Comparison of ENCODE assay signal across 1 cellular context in the genomic region with DNA sequence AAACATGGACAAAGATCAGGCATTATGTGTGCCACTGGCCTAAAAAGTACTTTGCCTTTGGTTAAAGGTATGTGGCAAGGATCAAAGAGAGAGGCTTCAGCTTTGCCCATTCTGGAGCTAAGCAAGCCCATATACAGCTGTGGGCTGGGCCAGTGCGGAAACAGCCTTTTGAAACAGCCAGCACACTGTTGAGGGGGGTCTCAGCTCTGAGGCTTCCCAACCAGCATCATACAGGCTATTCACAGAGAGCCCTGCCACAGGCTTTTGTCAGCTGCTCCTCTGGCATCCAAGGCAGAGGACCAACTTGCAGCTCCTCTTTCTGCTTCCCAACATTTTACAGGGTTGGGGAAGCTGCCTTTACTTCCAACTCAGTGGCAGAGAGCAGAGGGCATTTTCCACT.
TF ChIP-seq lines count a peak whose summit lies in the region.

No MANE protein-coding gene starts in this region.

TF ChIP-seq in GM23338, 12 proteins besides CTCF, POLR2A, EP300 and RAD21:
- TF ChIP-seq JUNB (IDR thresholded peaks at IDR 0.05; ENCODE audit: unreplicated experiment) = no peak
- TF ChIP-seq ZNF114 (CRISPR knock-in tag; IDR thresholded peaks at IDR 0.05) = no peak
- no peak for TF ChIP-seq CREB1 (CRISPR knock-in tag; IDR thresholded peaks at IDR 0.05; ENCODE audit: low read depth)
- TF ChIP-seq, protein P1, sequence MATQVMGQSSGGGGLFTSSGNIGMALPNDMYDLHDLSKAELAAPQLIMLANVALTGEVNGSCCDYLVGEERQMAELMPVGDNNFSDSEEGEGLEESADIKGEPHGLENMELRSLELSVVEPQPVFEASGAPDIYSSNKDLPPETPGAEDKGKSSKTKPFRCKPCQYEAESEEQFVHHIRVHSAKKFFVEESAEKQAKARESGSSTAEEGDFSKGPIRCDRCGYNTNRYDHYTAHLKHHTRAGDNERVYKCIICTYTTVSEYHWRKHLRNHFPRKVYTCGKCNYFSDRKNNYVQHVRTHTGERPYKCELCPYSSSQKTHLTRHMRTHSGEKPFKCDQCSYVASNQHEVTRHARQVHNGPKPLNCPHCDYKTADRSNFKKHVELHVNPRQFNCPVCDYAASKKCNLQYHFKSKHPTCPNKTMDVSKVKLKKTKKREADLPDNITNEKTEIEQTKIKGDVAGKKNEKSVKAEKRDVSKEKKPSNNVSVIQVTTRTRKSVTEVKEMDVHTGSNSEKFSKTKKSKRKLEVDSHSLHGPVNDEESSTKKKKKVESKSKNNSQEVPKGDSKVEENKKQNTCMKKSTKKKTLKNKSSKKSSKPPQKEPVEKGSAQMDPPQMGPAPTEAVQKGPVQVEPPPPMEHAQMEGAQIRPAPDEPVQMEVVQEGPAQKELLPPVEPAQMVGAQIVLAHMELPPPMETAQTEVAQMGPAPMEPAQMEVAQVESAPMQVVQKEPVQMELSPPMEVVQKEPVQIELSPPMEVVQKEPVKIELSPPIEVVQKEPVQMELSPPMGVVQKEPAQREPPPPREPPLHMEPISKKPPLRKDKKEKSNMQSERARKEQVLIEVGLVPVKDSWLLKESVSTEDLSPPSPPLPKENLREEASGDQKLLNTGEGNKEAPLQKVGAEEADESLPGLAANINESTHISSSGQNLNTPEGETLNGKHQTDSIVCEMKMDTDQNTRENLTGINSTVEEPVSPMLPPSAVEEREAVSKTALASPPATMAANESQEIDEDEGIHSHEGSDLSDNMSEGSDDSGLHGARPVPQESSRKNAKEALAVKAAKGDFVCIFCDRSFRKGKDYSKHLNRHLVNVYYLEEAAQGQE (IDR thresholded peaks at IDR 0.05; ENCODE audit: unreplicated experiment) = no peak
- TF ChIP-seq STAT1 (IDR thresholded peaks at IDR 0.05; ENCODE audit: unreplicated experiment) = no peak
- no peak for TF ChIP-seq NANOG (IDR thresholded peaks at IDR 0.05; ENCODE audit: borderline replicate concordance)
- TF ChIP-seq, protein P2, sequence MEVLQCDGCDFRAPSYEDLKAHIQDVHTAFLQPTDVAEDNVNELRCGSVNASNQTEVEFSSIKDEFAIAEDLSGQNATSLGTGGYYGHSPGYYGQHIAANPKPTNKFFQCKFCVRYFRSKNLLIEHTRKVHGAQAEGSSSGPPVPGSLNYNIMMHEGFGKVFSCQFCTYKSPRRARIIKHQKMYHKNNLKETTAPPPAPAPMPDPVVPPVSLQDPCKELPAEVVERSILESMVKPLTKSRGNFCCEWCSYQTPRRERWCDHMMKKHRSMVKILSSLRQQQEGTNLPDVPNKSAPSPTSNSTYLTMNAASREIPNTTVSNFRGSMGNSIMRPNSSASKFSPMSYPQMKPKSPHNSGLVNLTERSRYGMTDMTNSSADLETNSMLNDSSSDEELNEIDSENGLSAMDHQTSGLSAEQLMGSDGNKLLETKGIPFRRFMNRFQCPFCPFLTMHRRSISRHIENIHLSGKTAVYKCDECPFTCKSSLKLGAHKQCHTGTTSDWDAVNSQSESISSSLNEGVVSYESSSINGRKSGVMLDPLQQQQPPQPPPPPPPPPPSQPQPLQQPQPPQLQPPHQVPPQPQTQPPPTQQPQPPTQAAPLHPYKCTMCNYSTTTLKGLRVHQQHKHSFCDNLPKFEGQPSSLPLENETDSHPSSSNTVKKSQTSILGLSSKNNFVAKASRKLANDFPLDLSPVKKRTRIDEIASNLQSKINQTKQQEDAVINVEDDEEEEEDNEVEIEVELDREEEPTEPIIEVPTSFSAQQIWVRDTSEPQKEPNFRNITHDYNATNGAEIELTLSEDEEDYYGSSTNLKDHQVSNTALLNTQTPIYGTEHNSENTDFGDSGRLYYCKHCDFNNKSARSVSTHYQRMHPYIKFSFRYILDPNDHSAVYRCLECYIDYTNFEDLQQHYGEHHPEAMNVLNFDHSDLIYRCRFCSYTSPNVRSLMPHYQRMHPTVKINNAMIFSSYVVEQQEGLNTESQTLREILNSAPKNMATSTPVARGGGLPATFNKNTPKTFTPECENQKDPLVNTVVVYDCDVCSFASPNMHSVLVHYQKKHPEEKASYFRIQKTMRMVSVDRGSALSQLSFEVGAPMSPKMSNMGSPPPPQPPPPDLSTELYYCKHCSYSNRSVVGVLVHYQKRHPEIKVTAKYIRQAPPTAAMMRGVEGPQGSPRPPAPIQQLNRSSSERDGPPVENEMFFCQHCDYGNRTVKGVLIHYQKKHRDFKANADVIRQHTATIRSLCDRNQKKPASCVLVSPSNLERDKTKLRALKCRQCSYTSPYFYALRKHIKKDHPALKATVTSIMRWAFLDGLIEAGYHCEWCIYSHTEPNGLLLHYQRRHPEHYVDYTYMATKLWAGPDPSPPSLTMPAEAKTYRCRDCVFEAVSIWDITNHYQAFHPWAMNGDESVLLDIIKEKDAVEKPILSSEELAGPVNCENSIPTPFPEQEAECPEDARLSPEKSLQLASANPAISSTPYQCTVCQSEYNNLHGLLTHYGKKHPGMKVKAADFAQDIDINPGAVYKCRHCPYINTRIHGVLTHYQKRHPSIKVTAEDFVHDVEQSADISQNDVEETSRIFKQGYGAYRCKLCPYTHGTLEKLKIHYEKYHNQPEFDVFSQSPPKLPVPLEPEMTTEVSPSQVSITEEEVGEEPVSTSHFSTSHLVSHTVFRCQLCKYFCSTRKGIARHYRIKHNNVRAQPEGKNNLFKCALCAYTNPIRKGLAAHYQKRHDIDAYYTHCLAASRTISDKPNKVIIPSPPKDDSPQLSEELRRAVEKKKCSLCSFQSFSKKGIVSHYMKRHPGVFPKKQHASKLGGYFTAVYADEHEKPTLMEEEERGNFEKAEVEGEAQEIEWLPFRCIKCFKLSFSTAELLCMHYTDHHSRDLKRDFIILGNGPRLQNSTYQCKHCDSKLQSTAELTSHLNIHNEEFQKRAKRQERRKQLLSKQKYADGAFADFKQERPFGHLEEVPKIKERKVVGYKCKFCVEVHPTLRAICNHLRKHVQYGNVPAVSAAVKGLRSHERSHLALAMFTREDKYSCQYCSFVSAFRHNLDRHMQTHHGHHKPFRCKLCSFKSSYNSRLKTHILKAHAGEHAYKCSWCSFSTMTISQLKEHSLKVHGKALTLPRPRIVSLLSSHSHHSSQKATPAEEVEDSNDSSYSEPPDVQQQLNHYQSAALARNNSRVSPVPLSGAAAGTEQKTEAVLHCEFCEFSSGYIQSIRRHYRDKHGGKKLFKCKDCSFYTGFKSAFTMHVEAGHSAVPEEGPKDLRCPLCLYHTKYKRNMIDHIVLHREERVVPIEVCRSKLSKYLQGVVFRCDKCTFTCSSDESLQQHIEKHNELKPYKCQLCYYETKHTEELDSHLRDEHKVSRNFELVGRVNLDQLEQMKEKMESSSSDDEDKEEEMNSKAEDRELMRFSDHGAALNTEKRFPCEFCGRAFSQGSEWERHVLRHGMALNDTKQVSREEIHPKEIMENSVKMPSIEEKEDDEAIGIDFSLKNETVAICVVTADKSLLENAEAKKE (CRISPR knock-in tag; IDR thresholded peaks at IDR 0.05) = no peak
- no peak for TF ChIP-seq EZH2 (IDR thresholded peaks at IDR 0.05; ENCODE audit: low read depth, unreplicated experiment)
- no peak for TF ChIP-seq EZH2phosphoT487 (IDR thresholded peaks at IDR 0.05; ENCODE audit: unreplicated experiment)
- TF ChIP-seq POLR2AphosphoS5 (IDR thresholded peaks at IDR 0.05; ENCODE audit: low read depth) = no peak
- TF ChIP-seq, protein P3, sequence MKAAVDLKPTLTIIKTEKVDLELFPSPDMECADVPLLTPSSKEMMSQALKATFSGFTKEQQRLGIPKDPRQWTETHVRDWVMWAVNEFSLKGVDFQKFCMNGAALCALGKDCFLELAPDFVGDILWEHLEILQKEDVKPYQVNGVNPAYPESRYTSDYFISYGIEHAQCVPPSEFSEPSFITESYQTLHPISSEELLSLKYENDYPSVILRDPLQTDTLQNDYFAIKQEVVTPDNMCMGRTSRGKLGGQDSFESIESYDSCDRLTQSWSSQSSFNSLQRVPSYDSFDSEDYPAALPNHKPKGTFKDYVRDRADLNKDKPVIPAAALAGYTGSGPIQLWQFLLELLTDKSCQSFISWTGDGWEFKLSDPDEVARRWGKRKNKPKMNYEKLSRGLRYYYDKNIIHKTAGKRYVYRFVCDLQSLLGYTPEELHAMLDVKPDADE (IDR thresholded peaks at IDR 0.05) = no peak
- no peak for TF ChIP-seq ZNF331 (CRISPR knock-in tag; IDR thresholded peaks at IDR 0.05; ENCODE audit: low read depth)
